Comparison of ENCODE assay signal across 8 cellular contexts in the genomic region with DNA sequence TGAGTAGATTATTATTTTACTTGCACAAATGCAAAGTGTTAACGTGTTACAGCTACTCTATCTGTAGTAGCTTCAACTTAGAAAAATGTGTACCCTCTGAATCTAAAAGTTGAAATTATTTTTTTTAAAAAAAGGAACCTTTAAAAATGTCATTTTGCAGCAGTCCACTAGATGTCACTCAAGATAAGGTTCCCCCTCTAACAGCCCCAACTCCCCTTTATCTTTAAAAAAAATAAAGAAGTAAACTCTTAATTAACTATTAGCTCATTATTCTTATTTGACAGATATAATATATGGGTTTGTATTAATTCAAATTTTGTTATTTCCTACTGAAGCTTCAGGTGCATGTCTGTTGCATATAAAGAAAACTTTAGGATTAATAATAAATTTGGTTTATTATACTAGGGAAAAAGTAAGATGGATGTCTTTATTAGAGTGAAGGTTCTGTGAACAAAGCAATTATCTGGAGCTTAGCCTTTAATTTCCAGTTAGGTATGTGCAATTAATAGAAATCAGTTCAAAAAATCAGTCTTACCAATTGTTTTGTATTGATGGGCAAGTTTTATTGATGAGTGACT.
DNase-seq lines count a peak whose midpoint lies in the region; ATAC-seq, FAIRE-seq and TF ChIP-seq lines count a peak whose summit lies in the region.

No MANE protein-coding gene starts in this region.

- no peaks in the 10 kb centered on the region for H3K4me1 ChIP-seq in H9 (ENCODE audit: insufficient read depth, low read length)

- no peaks in the 10 kb centered on the region for H3K27me3 ChIP-seq in H9 (ENCODE audit: insufficient read depth, low read length)

- no peak overlapping the region for H4K91ac ChIP-seq in H9 (ENCODE audit: insufficient read length, low read depth, low read length)

- H3K27me3 Mint-ChIP-seq in H9 (ENCODE audit: low read depth): no peaks in the 10 kb centered on the region
- no peaks in the 10 kb centered on the region for H3K27me3 Mint-ChIP-seq in natural killer cell treated with Interleukin-12 subunit alpha and Interleukin-12 subunit beta and Interleukin-15 and Interleukin-18, amount 100 ng/mL, for 72 hours

- no peak overlapping the region for H4K5ac ChIP-seq in H9 (ENCODE audit: insufficient read length, low read depth, low read length)

- H3K4me2 ChIP-seq in H9 (ENCODE audit: insufficient read depth, insufficient read length, low read length): no peak overlapping the region

- H3K9me3 Mint-ChIP-seq in H9: peaks cover 16 to 21% of the 10 kb centered on the region in 2 experiments
- peaks cover 16% of the 10 kb centered on the region for H3K9me3 Mint-ChIP-seq in natural killer cell treated with Interleukin-12 subunit alpha and Interleukin-12 subunit beta and Interleukin-15 and Interleukin-18, amount 100 ng/mL, for 72 hours

- H3K27ac Mint-ChIP-seq in H9: no peak overlapping the region
- no peak overlapping the region for H3K27ac Mint-ChIP-seq in natural killer cell treated with Interleukin-12 subunit alpha and Interleukin-12 subunit beta and Interleukin-15 and Interleukin-18, amount 100 ng/mL, for 72 hours

- no peak overlapping the region for H2BK5ac ChIP-seq in H9 (ENCODE audit: insufficient read length, low read length)

- TF ChIP-seq POLR2A in GM12892 (IDR thresholded peaks at IDR 0.05; ENCODE audit: low read depth, low read length): no peak

- H2BK20ac ChIP-seq in H9 (ENCODE audit: low read depth, low read length, poor library complexity, severe bottlenecking): no peak overlapping the region

- no CpG with 5 or more reads among the region's 1 CpG for WGBS in H9 (ENCODE audit: extremely low coverage, insufficient read length, low lambda C conversion rate)

- H2BK15ac ChIP-seq in H9 (ENCODE audit: low read depth, low read length): no peak overlapping the region

- no peak overlapping the region for H3K4ac ChIP-seq in H9 (ENCODE audit: low read depth, low read length)

- no peak overlapping the region for H4K8ac ChIP-seq in H9 (replicated peaks; ENCODE audit: insufficient read length, low read depth, low read length)

- no peak overlapping the region for H2AFZ ChIP-seq in H9 (ENCODE audit: low read length)

- H3K23me2 ChIP-seq in H9 (ENCODE audit: insufficient read length, low read depth, low read length, poor library complexity, severe bottlenecking): no peaks in the 10 kb centered on the region

- DNase-seq in AG20443 (ENCODE audit: low spot score) (peak; percentile 21), H9 (no peak), SK-MEL-5 (ENCODE audit: low read depth, low spot score) (peak; percentile 31), hepatic stellate cell (ENCODE audit: low spot score) (peak; percentile 1), GM12892 (ENCODE audit: insufficient read length) (no peak)
- DNase-seq in natural killer cell treated with Interleukin-12 subunit alpha and Interleukin-12 subunit beta and Interleukin-15 and Interleukin-18, amount 100 ng/mL, for 72 hours (ENCODE audit: low spot score): no peak

- H3K23ac ChIP-seq in H9 (ENCODE audit: insufficient read length, low read depth, low read length): no peak overlapping the region

- H3K79me2 ChIP-seq in H9 (ENCODE audit: insufficient read depth, low read length): no peaks in the 10 kb centered on the region

- no peak overlapping the region for H3K9ac ChIP-seq in H9 (ENCODE audit: extremely low read depth, insufficient read length, low read length)

- ATAC-seq in natural killer cell treated with Interleukin-12 subunit alpha and Interleukin-12 subunit beta and Interleukin-15 and Interleukin-18, amount 100 ng/mL, for 72 hours: no peak
- ATAC-seq in activated CD4-positive, CD25-positive, alpha-beta regulatory T cell treated with anti-CD3 and anti-CD28 coated beads, Interleukin-2, amount 50 U/mL, for 24 hours: no peak
- ATAC-seq in GM19023 (IDR thresholded peaks at IDR 0.05; ENCODE audit: unreplicated experiment): no peak

- no peak overlapping the region for H2BK12ac ChIP-seq in H9 (ENCODE audit: insufficient read length, low read depth, low read length)

- no peaks in the 10 kb centered on the region for H3K4me1 Mint-ChIP-seq in H9
- no peaks in the 10 kb centered on the region for H3K4me1 Mint-ChIP-seq in natural killer cell treated with Interleukin-12 subunit alpha and Interleukin-12 subunit beta and Interleukin-15 and Interleukin-18, amount 100 ng/mL, for 72 hours (ENCODE audit: low read depth in 2 of 2)

- H3K18ac ChIP-seq in H9 (ENCODE audit: insufficient read length, low read depth, low read length): no peak overlapping the region

- no peak overlapping the region for H3K27ac ChIP-seq in H9 (ENCODE audit: insufficient read length, low read depth, low read length)

- peaks cover 8 to 10% (median 9%) of the 10 kb centered on the region in 3 experiments; a peak in 3 of 7 replicates for H3K36me3 Mint-ChIP-seq in H9 (ENCODE audit: insufficient read depth in 1 of 3, low read depth in 3 of 3)
- peaks cover 13% of the 10 kb centered on the region for H3K36me3 Mint-ChIP-seq in natural killer cell treated with Interleukin-12 subunit alpha and Interleukin-12 subunit beta and Interleukin-15 and Interleukin-18, amount 100 ng/mL, for 72 hours

- no peaks in the 10 kb centered on the region for H3K79me1 ChIP-seq in H9 (ENCODE audit: insufficient read depth, low read depth, low read length, poor library complexity, severe bottlenecking)

- no peak overlapping the region for H3T11ph ChIP-seq in H9 (ENCODE audit: low read length)

- H3K4me3 Mint-ChIP-seq in H9: no peak overlapping the region
- no peak overlapping the region for H3K4me3 Mint-ChIP-seq in natural killer cell treated with Interleukin-12 subunit alpha and Interleukin-12 subunit beta and Interleukin-15 and Interleukin-18, amount 100 ng/mL, for 72 hours

- H4K20me1 ChIP-seq in H9 (ENCODE audit: control insufficient read depth, insufficient read depth, insufficient read length): no peaks in the 10 kb centered on the region

- H3K14ac ChIP-seq in H9 (ENCODE audit: insufficient read depth, low read length): no peak overlapping the region

- H2AK5ac ChIP-seq in H9 (ENCODE audit: insufficient read length, low read length): no peak overlapping the region

- no peak for FAIRE-seq in GM12892 (lab: Jason Lieb, UNC)

- H2BK120ac ChIP-seq in H9 (ENCODE audit: low read depth, low read length, poor library complexity, severe bottlenecking): no peak overlapping the region

- peak; percentile 73 for TF ChIP-seq CTCF in H9 (conservative IDR thresholded peaks at IDR 0.05)

- no peak overlapping the region for H3K56ac ChIP-seq in H9 (ENCODE audit: insufficient read length, low read depth, low read length)

- no peaks in the 10 kb centered on the region for H3K9me3 ChIP-seq in H9 (ENCODE audit: control insufficient read depth, low read depth, low read length)

- in situ Hi-C loops in SK-MEL-5 (cut with HindIII; ENCODE audit: low pct_unique_long_range_greater_than_20kb, low sequenced_read_pairs): no loop called here

Comparison
In these comparisons a context has a peak if more than half of its experiments do, and no peak if none do; other contexts are left out.
1. DNase-seq: peak in AG20443 (single experiment), SK-MEL-5 (single experiment) and hepatic stellate cell (single experiment); none in H9 (single experiment), GM12892 (single experiment) and natural killer cell treated with Interleukin-12 subunit alpha and Interleukin-12 subunit beta and Interleukin-15 and Interleukin-18, amount 100 ng/mL, for 72 hours (single experiment).